10 cellular contexts compared by ENCODE assay signal in genomic region chr15:76840830-76841460, GRCh38.
DNase-seq lines count a peak whose midpoint lies in the region; ATAC-seq, FAIRE-seq and TF ChIP-seq lines count a peak whose summit lies in the region.
"Had no signal": no experiment of that assay in that cellular context is flagged by ENCODE, and none has a peak within 500 bp of the region (broad histone marks: within the 10 kb centered on the region; RNA-seq: fewer than 3 reads in every experiment).

No MANE protein-coding gene starts in this region.

- peak; percentile 80 for ATAC-seq in SK-N-SH treated with all-trans-retinoic acid at 6 μM for 48 hours
- ATAC-seq in left ventricle myocardium superior: peak; percentile 56
- ATAC-seq in sciatic nerve: no peak
- no peak for ATAC-seq in HG02610 (IDR thresholded peaks at IDR 0.05; ENCODE audit: unreplicated experiment)

- no peaks in the 10 kb centered on the region for H3K9me3 Mint-ChIP-seq in Caco-2 (ENCODE audit: unreplicated experiment)

- no peak overlapping the region for H3K4me3 ChIP-seq in Caco-2 (ENCODE audit: low read depth, low read length)
- no peak overlapping the region for H3K4me3 ChIP-seq in HFF-Myc (replicated peaks; ENCODE audit: low read depth, low read length)
- H3K4me3 ChIP-seq: SJSA1 had no signal

- H3K4me1 ChIP-seq in Caco-2: no peaks in the 10 kb centered on the region
- H3K4me1 ChIP-seq: SJSA1 had no signal

- peaks cover 9% of the 10 kb centered on the region for H3K36me3 Mint-ChIP-seq in Caco-2 (ENCODE audit: insufficient read depth, unreplicated experiment)

- no peaks in the 10 kb centered on the region for H3K27me3 ChIP-seq in Caco-2 (replicated peaks; ENCODE audit: control insufficient read depth, insufficient read depth, low read length)
- H3K27me3 ChIP-seq: SJSA1 had no signal

- no peak overlapping the region for H3K27ac Mint-ChIP-seq in Caco-2 (ENCODE audit: unreplicated experiment)
- H3K27ac Mint-ChIP-seq: naive B cell had no signal

- CTCF ChIA-PET in Caco-2 (lab: Charles Lee): interaction anchor here (0.6 kb wide), 1 partner anchor 10 kb away, joined by 10 read pairs; no protein-coding TSS in a partner anchor

- H3K36me3 ChIP-seq in Caco-2 (ENCODE audit: control insufficient read depth, insufficient read depth, low read length): no peaks in the 10 kb centered on the region
- H3K36me3 ChIP-seq: SJSA1 had no signal

- peak; percentile 48 to 52 for TF ChIP-seq CTCF in Caco-2 (IDR thresholded peaks at IDR 0.05; ENCODE audit: insufficient read depth in 1 of 2, low read depth in 1 of 2, low read length in 1 of 2, severe bottlenecking in 1 of 2, unreplicated experiment in 1 of 2)
- peak; percentile 37 for TF ChIP-seq CTCF in HFF-Myc (IDR thresholded peaks at IDR 0.05; ENCODE audit: low read depth, low read length, missing control alignments)

- H3K9me3 ChIP-seq in Caco-2: no peaks in the 10 kb centered on the region
- H3K9me3 ChIP-seq: SJSA1 had no signal

- H3K27me3 Mint-ChIP-seq in Caco-2 (ENCODE audit: insufficient read depth, unreplicated experiment): no peaks in the 10 kb centered on the region
- H3K27me3 Mint-ChIP-seq: naive B cell had no signal

- H3K4me1 Mint-ChIP-seq in Caco-2 (ENCODE audit: low read depth, unreplicated experiment): peaks cover 4% of the 10 kb centered on the region

- intact Hi-C loops in Caco-2 (cut with micrococcal nuclease; ENCODE audit: unreplicated experiment): no loop called here
- intact Hi-C loops in left ventricle myocardium superior (cut with micrococcal nuclease): no loop called here
- intact Hi-C loops in sciatic nerve (cut with DNase I): no loop called here

- FAIRE-seq in urothelium cell line (lab: Jason Lieb, UNC) (no peak), GM12892 (lab: Jason Lieb, UNC) (no peak)

- TF ChIP-seq POLR2A in GM12892 (IDR thresholded peaks at IDR 0.05; ENCODE audit: low read depth, low read length): no peak

- no peak overlapping the region for H3K4me3 Mint-ChIP-seq in Caco-2 (ENCODE audit: unreplicated experiment)
- H3K4me3 Mint-ChIP-seq: naive B cell had no signal

- BruUV-seq in Caco-2 (replicated peaks; lab: Mats Ljungman, UMichigan): no TSS peak

- DNase-seq in Caco-2: peak in 1 of 2 experiments; percentile 11
- DNase-seq in HFF-Myc (ENCODE audit: extremely low read depth, low read depth): peak; percentile 11
- no peak for DNase-seq in left ventricle myocardium superior
- peak; percentile 27 for DNase-seq in urothelium cell line (ENCODE audit: low spot score)
- no peak for DNase-seq in sciatic nerve (ENCODE audit: low spot score)
- no peak for DNase-seq in GM12892 (ENCODE audit: insufficient read length)
- DNase-seq: naive B cell had no signal

- POLR2A ChIA-PET in Caco-2 (lab: Charles Lee): no interaction called here

TF ChIP-seq in SK-N-SH treated with all-trans-retinoic acid at 6 μM for 48 hours, 23 proteins besides CTCF, POLR2A, EP300 and RAD21:
- peak; percentile 88 for TF ChIP-seq ISL1 (CRISPR knock-in tag; IDR thresholded peaks at IDR 0.05)
- no peak for TF ChIP-seq TOX (CRISPR knock-in tag; IDR thresholded peaks at IDR 0.05; ENCODE audit: borderline replicate concordance)
- TF ChIP-seq ZC3H10 (CRISPR knock-in tag; IDR thresholded peaks at IDR 0.05): no peak
- TF ChIP-seq, protein P1, sequence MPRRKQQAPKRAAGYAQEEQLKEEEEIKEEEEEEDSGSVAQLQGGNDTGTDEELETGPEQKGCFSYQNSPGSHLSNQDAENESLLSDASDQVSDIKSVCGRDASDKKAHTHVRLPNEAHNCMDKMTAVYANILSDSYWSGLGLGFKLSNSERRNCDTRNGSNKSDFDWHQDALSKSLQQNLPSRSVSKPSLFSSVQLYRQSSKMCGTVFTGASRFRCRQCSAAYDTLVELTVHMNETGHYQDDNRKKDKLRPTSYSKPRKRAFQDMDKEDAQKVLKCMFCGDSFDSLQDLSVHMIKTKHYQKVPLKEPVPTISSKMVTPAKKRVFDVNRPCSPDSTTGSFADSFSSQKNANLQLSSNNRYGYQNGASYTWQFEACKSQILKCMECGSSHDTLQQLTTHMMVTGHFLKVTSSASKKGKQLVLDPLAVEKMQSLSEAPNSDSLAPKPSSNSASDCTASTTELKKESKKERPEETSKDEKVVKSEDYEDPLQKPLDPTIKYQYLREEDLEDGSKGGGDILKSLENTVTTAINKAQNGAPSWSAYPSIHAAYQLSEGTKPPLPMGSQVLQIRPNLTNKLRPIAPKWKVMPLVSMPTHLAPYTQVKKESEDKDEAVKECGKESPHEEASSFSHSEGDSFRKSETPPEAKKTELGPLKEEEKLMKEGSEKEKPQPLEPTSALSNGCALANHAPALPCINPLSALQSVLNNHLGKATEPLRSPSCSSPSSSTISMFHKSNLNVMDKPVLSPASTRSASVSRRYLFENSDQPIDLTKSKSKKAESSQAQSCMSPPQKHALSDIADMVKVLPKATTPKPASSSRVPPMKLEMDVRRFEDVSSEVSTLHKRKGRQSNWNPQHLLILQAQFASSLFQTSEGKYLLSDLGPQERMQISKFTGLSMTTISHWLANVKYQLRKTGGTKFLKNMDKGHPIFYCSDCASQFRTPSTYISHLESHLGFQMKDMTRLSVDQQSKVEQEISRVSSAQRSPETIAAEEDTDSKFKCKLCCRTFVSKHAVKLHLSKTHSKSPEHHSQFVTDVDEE (CRISPR knock-in tag; IDR thresholded peaks at IDR 0.05): peak; percentile 89; the same call in 1 of the 2 replicates
- peak; percentile 25; the same call in 1 of the 2 replicates for TF ChIP-seq TCF4 (CRISPR knock-in tag; IDR thresholded peaks at IDR 0.05; ENCODE audit: borderline replicate concordance)

Comparison
In these comparisons a context has a peak if more than half of its experiments do, and no peak if none do; other contexts are left out.
1. DNase-seq: peak in HFF-Myc (single experiment) and urothelium cell line (single experiment); none in left ventricle myocardium superior (single experiment), sciatic nerve (single experiment) and GM12892 (single experiment).
2. ATAC-seq: peak in SK-N-SH treated with all-trans-retinoic acid at 6 μM for 48 hours (single experiment) and left ventricle myocardium superior (single experiment); none in sciatic nerve (single experiment) and HG02610 (single experiment).